In the genomic region with DNA sequence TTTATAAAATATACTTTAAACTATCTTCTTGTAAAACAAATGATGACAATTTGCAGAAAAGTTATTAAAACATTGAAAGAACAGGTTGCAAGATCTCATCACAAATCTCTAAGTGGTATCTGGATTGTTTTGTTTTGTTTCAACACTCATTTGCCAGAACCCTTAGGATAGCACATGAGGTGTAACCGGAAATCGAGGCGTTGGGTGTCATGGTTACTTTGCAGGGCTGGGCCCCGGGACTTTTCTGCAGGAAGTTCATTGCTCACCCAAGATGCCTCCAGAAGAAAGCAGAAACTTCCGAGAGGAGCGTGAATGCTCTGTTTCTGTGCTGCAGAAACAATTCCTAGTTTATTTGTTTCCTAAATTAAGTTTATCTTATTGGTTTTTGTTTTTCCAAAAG, we compare ENCODE assay signal across 10 cellular contexts. TPM values are rescaled to one million over a fixed set of nuclear protein-coding genes. Genes with fewer than 3 reads are reported as not detected.
DNase-seq lines count a peak whose midpoint lies in the region; ATAC-seq and TF ChIP-seq lines count a peak whose summit lies in the region.
"Had no signal": no experiment of that assay in that cellular context is flagged by ENCODE, and none has a peak within 500 bp of the region (broad histone marks: within the 10 kb centered on the region; RNA-seq: fewer than 3 reads in every experiment).

No MANE protein-coding gene starts in this region.

- TF ChIP-seq CTCF in IMR-90 (conservative IDR thresholded peaks at IDR 0.05; ENCODE audit: low read depth, low read length) = no peak

- no peak for ATAC-seq in IMR-90 (ENCODE audit: low read depth)
- no peak for ATAC-seq in activated naive CD8-positive, alpha-beta T cell treated with anti-CD3 and anti-CD28 coated beads, Interleukin-2, amount 50 U/mL, for 24 hours
- ATAC-seq in left lobe of liver = peak; percentile 23

- no peak overlapping the region for H3K4ac ChIP-seq in IMR-90 (ENCODE audit: low read depth, low read length)

- no peak overlapping the region for H2AFZ ChIP-seq in IMR-90 (replicated peaks; ENCODE audit: low read length, poor library complexity)

- H3K79me1 ChIP-seq in IMR-90 (ENCODE audit: low read depth in 1 of 2, low read length in 2 of 2) = peaks cover 0 to 25% of the 10 kb centered on the region in 2 experiments; a peak in 3 of 4 replicates

- H3K27me3 ChIP-seq in BLaER1 treated with 17β-estradiol and CSF1 and Interleukin-3, amounts not matched to agents 10 nM and 100 nM = no peaks in the 10 kb centered on the region
- H3K27me3 ChIP-seq in IMR-90 (ENCODE audit: control insufficient read depth, insufficient read depth, low read length) = no peaks in the 10 kb centered on the region
- H3K27me3 ChIP-seq: ascending aorta had no signal

- no peak overlapping the region for H2BK5ac ChIP-seq in IMR-90 (ENCODE audit: low read depth, low read length, poor library complexity, severe bottlenecking)

- TF ChIP-seq RAD21 in IMR-90 (IDR thresholded peaks at IDR 0.05; ENCODE audit: low read length) = no peak

- no peak overlapping the region; the same call in 2 of the 3 replicates for H2BK15ac ChIP-seq in IMR-90 (ENCODE audit: low read depth, low read length)

- H3K27me3 Mint-ChIP-seq in activated naive CD8-positive, alpha-beta T cell treated with anti-CD3 and anti-CD28 coated beads, Interleukin-2, amount 50 U/mL, for 24 hours = no peaks in the 10 kb centered on the region

- POLR2A ChIA-PET in IMR-90 (lab: Charles Lee; ENCODE audit: unreplicated experiment) = interaction anchor here (0.6 kb wide), 1 partner anchor 37 kb away, joined by 6 read pairs; no protein-coding TSS in a partner anchor

- intact Hi-C loops in IMR-90 (cut with micrococcal nuclease) = no loop called here

- no peak overlapping the region for H3K27ac Mint-ChIP-seq in activated naive CD8-positive, alpha-beta T cell treated with anti-CD3 and anti-CD28 coated beads, Interleukin-2, amount 50 U/mL, for 24 hours

- dilution Hi-C loops in IMR-90 (cut with HindIII; ENCODE audit: low sequenced_read_pairs, unreplicated experiment) = no loop called here

- no peaks in the 10 kb centered on the region for H3K36me3 Mint-ChIP-seq in activated naive CD8-positive, alpha-beta T cell treated with anti-CD3 and anti-CD28 coated beads, Interleukin-2, amount 50 U/mL, for 24 hours (ENCODE audit: low read depth)

- DNase-seq in IMR-90 = no peak
- DNase-seq in activated naive CD8-positive, alpha-beta T cell treated with anti-CD3 and anti-CD28 coated beads, Interleukin-2, amount 50 U/mL, for 24 hours = peak; percentile 26
- DNase-seq in left lobe of liver (ENCODE audit: low spot score) = no peak
- no peak for DNase-seq in HUDEP-2 (lab: John Stamatoyannopoulos, UW; ENCODE audit: unreplicated experiment in 76 of 76)
- DNase-seq in NCI-H748 (lab: John Stamatoyannopoulos, UW; ENCODE audit: unreplicated experiment) = no peak
- DNase-seq in NCI-H2196 (lab: John Stamatoyannopoulos, UW; ENCODE audit: unreplicated experiment) = no peak
- DNase-seq in glomerular visceral epithelial cell (ENCODE audit: extremely low spot score) = no peak
- DNase-seq: NCI-H2107 had no signal

- H2AK5ac ChIP-seq in IMR-90 (ENCODE audit: low read depth, low read length) = no peak overlapping the region

- no peak overlapping the region for H2BK20ac ChIP-seq in IMR-90 (ENCODE audit: low read depth, low read length)

- H3K4me3 ChIP-seq in BLaER1 treated with 17β-estradiol and CSF1 and Interleukin-3, amounts not matched to agents 10 nM and 100 nM = no peak overlapping the region
- no peak overlapping the region for H3K4me3 ChIP-seq in IMR-90 (ENCODE audit: insufficient read depth, low read depth, low read length)
- H3K4me3 ChIP-seq: ascending aorta had no signal

- no peak overlapping the region for H4K8ac ChIP-seq in IMR-90 (ENCODE audit: low read depth in 2 of 2, low read length in 2 of 2)

- no peaks in the 10 kb centered on the region for H3K9me3 Mint-ChIP-seq in activated naive CD8-positive, alpha-beta T cell treated with anti-CD3 and anti-CD28 coated beads, Interleukin-2, amount 50 U/mL, for 24 hours

- BruUV-seq in IMR-90 (replicated peaks; lab: Mats Ljungman, UMichigan) = no TSS peak

- in situ Hi-C loops in IMR-90 (cut with MboI; ENCODE audit: low sequenced_read_pairs) = no loop called here

- no peak overlapping the region for H4K91ac ChIP-seq in IMR-90 (ENCODE audit: insufficient read depth, low read depth, low read length)

- WGBS in IMR-90 (ENCODE audit: extremely low coverage in 2 of 2, insufficient read length in 1 of 2), 2 experiments = no CpG with 5 or more reads among the region's 6 CpGs

- H3K18ac ChIP-seq in IMR-90 (ENCODE audit: low read depth, low read length) = no peak overlapping the region

- peak overlapping the region; percentile 4 to 99 (median 89); a peak in 13 of 22 replicates for H3K4me2 ChIP-seq in BLaER1 treated with 17β-estradiol and CSF1 and Interleukin-3, amounts not matched to agents 10 nM and 100 nM
- H3K4me2 ChIP-seq in IMR-90 (ENCODE audit: low read depth, low read length) = no peak overlapping the region

- no peak overlapping the region for H3K27ac ChIP-seq in BLaER1 treated with 17β-estradiol and CSF1 and Interleukin-3, amounts not matched to agents 10 nM and 100 nM
- H3K27ac ChIP-seq in IMR-90 (ENCODE audit: insufficient read depth, low read length) = no peak overlapping the region

- H3K4me1 Mint-ChIP-seq in activated naive CD8-positive, alpha-beta T cell treated with anti-CD3 and anti-CD28 coated beads, Interleukin-2, amount 50 U/mL, for 24 hours = peaks cover 32% of the 10 kb centered on the region

- H3K56ac ChIP-seq in IMR-90 (ENCODE audit: extremely low read depth, insufficient read depth, low read length) = no peak overlapping the region

- H3K4me3 Mint-ChIP-seq in activated naive CD8-positive, alpha-beta T cell treated with anti-CD3 and anti-CD28 coated beads, Interleukin-2, amount 50 U/mL, for 24 hours = peak overlapping the region; percentile 21

- CTCF ChIA-PET in IMR-90 (lab: Yijun Ruan, JAX) = no interaction called here

- no peak overlapping the region for H3K23ac ChIP-seq in IMR-90 (ENCODE audit: low read depth, low read length)

- no peak overlapping the region for H2AK9ac ChIP-seq in IMR-90 (replicated peaks; ENCODE audit: low read depth, low read length, poor library complexity)

- H4K20me1 ChIP-seq in BLaER1 treated with 17β-estradiol and CSF1 and Interleukin-3, amounts not matched to agents 10 nM and 100 nM = peaks cover 0 to 42% (median 19%) of the 10 kb centered on the region in 11 experiments; a peak in 13 of 22 replicates
- H4K20me1 ChIP-seq in IMR-90 (ENCODE audit: insufficient read depth, low read length) = no peaks in the 10 kb centered on the region; the same call in 1 of the 2 replicates

- peaks cover 16% of the 10 kb centered on the region for H3K9me1 ChIP-seq in IMR-90 (ENCODE audit: insufficient read depth, low read length)

- H3K4me1 ChIP-seq in BLaER1 treated with 17β-estradiol and CSF1 and Interleukin-3, amounts not matched to agents 10 nM and 100 nM = peaks cover 28 to 43% (median 32%) of the 10 kb centered on the region in 10 experiments
- H3K4me1 ChIP-seq in IMR-90 (ENCODE audit: control insufficient read depth, insufficient read depth, low read length) = peaks cover 11% of the 10 kb centered on the region

- 0 out of 2 replicates have a peak overlapping the region, but pooled peaks have one; percentile 24 for H3K14ac ChIP-seq in IMR-90 (replicated peaks; ENCODE audit: low read depth, low read length)

- H2BK120ac ChIP-seq in IMR-90 (ENCODE audit: low read depth, low read length) = no peak overlapping the region

- H3K36me3 ChIP-seq in BLaER1 treated with 17β-estradiol and CSF1 and Interleukin-3, amounts not matched to agents 10 nM and 100 nM = peaks cover 0 to 38% (median 0%) of the 10 kb centered on the region in 11 experiments; a peak in 9 of 22 replicates
- H3K36me3 ChIP-seq in IMR-90 (ENCODE audit: control insufficient read depth, insufficient read depth, low read length) = no peaks in the 10 kb centered on the region
- H3K36me3 ChIP-seq: ascending aorta had no signal

- peak overlapping the region in 1 of 11 experiments; percentile 5; a peak in 1 of 22 replicates for H3K9ac ChIP-seq in BLaER1 treated with 17β-estradiol and CSF1 and Interleukin-3, amounts not matched to agents 10 nM and 100 nM
- no peak overlapping the region for H3K9ac ChIP-seq in IMR-90 (ENCODE audit: low read depth, low read length)

- no peak overlapping the region for H4K5ac ChIP-seq in IMR-90 (ENCODE audit: low read depth, low read length)

- peaks cover 0 to 10% (median 4%) of the 10 kb centered on the region in 11 experiments; a peak in 7 of 22 replicates for H3K9me3 ChIP-seq in BLaER1 treated with 17β-estradiol and CSF1 and Interleukin-3, amounts not matched to agents 10 nM and 100 nM (replicated peaks in 1 of 11)
- H3K9me3 ChIP-seq in IMR-90 (ENCODE audit: control insufficient read depth, insufficient read depth, low read length) = no peaks in the 10 kb centered on the region
- H3K9me3 ChIP-seq: ascending aorta had no signal

- no peak for TF ChIP-seq POLR2A in IMR-90 (IDR thresholded peaks at IDR 0.05; ENCODE audit: low read depth, low read length)

TF ChIP-seq in IMR-90, 13 proteins besides CTCF, POLR2A, EP300 and RAD21:
- no peak for TF ChIP-seq CHD1 (IDR thresholded peaks at IDR 0.05; ENCODE audit: low read depth, low read length)
- TF ChIP-seq RCOR1 (IDR thresholded peaks at IDR 0.05; ENCODE audit: insufficient replicate concordance, low read length) = no peak
- no peak for TF ChIP-seq CEBPB (IDR thresholded peaks at IDR 0.05; ENCODE audit: low read depth, low read length)
- no peak for TF ChIP-seq FOS (IDR thresholded peaks at IDR 0.05; ENCODE audit: low read depth, low read length)
- no peak for TF ChIP-seq MAZ (IDR thresholded peaks at IDR 0.05; ENCODE audit: borderline replicate concordance, low read depth, low read length)
- TF ChIP-seq, protein P1, sequence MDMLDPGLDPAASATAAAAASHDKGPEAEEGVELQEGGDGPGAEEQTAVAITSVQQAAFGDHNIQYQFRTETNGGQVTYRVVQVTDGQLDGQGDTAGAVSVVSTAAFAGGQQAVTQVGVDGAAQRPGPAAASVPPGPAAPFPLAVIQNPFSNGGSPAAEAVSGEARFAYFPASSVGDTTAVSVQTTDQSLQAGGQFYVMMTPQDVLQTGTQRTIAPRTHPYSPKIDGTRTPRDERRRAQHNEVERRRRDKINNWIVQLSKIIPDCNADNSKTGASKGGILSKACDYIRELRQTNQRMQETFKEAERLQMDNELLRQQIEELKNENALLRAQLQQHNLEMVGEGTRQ (IDR thresholded peaks at IDR 0.05; ENCODE audit: low read depth, low read length) = no peak
- no peak for TF ChIP-seq SMC3 (IDR thresholded peaks at IDR 0.05; ENCODE audit: low read depth, low read length)
- no peak for TF ChIP-seq MAFK (IDR thresholded peaks at IDR 0.05; ENCODE audit: low read depth, low read length)

RNA-seq across cellular contexts. Expression of a gene that starts 2.5 kb away (rescaled TPM):
- total RNA-seq in IMR-90 (2012; rRNA removed) (6.1 and 7.0 TPM in 2 replicates), left lobe of liver (1.8 TPM)
- 1.8 and 2.2 TPM in 2 replicates for polyA plus RNA-seq in IMR-90 (2012; rRNA removed)
- polyA plus RNA-seq in IMR-90 (2012; cell fraction: cytosol; rRNA removed) = 1.1 and 1.7 TPM in 2 replicates
- 3.9 and 6.5 TPM in 2 replicates for polyA plus RNA-seq in IMR-90 (2012; cell fraction: nucleus; rRNA removed; ENCODE audit: low replicate concordance)
